11 cellular contexts compared by ENCODE assay signal in genomic region chr11:130909650-130910049, GRCh38. TPM values are rescaled to one million over a fixed set of nuclear protein-coding genes. Genes with fewer than 3 reads are reported as not detected.
DNase-seq lines count a peak whose midpoint lies in the region; FAIRE-seq and TF ChIP-seq lines count a peak whose summit lies in the region.
"Had no signal": no experiment of that assay in that cellular context is flagged by ENCODE, and none has a peak within 500 bp of the region (broad histone marks: within the 10 kb centered on the region; RNA-seq: fewer than 3 reads in every experiment).

No MANE protein-coding gene starts in this region.

- FAIRE-seq in GM19239 (lab: Jason Lieb, UNC), result no peak

- peak; percentile 42 for DNase-seq in HT1080 (ENCODE audit: low read depth)
- peak; percentile 28 for DNase-seq in astrocyte of the hippocampus (ENCODE audit: low read depth, low spot score)
- DNase-seq in foreskin fibroblast, result peak; percentile 53 to 67
- peak; percentile 30 for DNase-seq in stromal cell of bone marrow (ENCODE audit: low read depth)
- DNase-seq in SIG-M5 (lab: John Stamatoyannopoulos, UW), result no peak
- DNase-seq in GM19239 (ENCODE audit: insufficient read length, low spot score), result no peak
- DNase-seq in NCI-H1694 (lab: John Stamatoyannopoulos, UW), result no peak
- DNase-seq: colonic mucosa, head of caudate nucleus, substantia nigra, SW 1271 had no signal

- TF ChIP-seq CTCF in foreskin fibroblast (IDR thresholded peaks at IDR 0.05; ENCODE audit: low read depth, low read length), result no peak

- H3K4me3 ChIP-seq in foreskin fibroblast (ENCODE audit: low read depth in 1 of 2, low read length in 2 of 2), result no peak overlapping the region
- H3K4me3 ChIP-seq: colonic mucosa had no signal

RNA-seq across cellular contexts. Expression of gene SNX19, which starts 6.6 kb away (rescaled TPM):
- 45.4 and 53.5 TPM in 2 replicates for total RNA-seq in HT1080 (2014; rRNA removed; shearing (Covaris generic))
- 28.9 and 45.4 TPM in 2 replicates for polyA plus RNA-seq in HT1080 (2015; cell fraction: cytosol; rRNA removed)
- polyA plus RNA-seq in HT1080 (2015; cell fraction: nucleus; rRNA removed), result 43.0 and 51.2 TPM in 2 replicates

Comparison
In these comparisons a context has a peak if more than half of its experiments do, and no peak if none do; other contexts are left out.
1. DNase-seq: peak in HT1080 (single experiment), astrocyte of the hippocampus (single experiment), foreskin fibroblast (2 of 2) and stromal cell of bone marrow (single experiment); none in SIG-M5 (single experiment), GM19239 (single experiment) and NCI-H1694 (single experiment).